12 cellular contexts compared by ENCODE assay signal in the genomic region with DNA sequence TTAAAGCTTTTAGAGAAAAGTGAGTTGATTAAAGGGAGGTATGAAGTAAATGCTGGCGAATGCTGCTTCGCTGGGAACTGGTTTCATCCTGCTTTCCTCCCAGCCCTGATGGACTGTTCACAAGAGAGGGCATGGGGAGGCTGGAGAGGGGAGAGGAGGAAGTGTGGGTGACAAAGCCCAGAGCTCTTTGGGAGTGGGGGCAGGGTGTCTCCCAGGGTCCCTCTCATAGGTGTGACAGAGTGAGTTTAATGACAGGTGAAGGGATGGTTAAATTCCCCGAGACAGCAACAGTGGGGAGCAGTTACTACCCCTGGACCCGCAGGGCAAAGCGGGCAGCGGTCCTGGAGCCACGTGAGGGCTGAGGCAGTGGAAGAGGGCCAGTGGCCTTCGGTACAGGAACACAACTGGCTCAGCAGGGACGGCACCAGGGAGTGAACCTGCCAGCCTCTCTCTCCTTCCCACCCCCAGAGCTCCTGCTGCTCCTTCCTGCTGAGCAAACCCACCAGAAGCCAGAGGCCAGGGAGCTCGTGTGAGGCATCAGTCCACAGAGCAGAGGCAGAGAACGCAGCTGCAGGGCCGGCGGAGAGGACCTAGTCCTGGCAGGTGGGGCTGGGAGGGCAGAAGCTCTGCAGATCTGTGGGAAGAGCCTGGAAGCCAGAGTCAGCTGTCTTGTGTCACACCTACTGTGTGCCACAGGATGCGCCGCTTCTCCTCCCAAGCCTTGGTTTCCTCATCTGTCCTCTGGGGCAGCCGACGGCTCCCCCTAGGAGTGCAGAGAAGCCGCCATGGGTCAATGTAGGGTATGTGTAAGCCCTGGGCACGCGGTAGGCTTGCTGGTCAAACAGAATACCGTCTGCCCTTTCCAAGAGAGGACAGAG. TPM values are rescaled to one million over a fixed set of nuclear protein-coding genes. Genes with fewer than 3 reads are reported as not detected.
DNase-seq lines count a peak whose midpoint lies in the region; ATAC-seq and TF ChIP-seq lines count a peak whose summit lies in the region.
"Had no signal": no experiment of that assay in that cellular context is flagged by ENCODE, and none has a peak within 500 bp of the region (broad histone marks: within the 10 kb centered on the region; RNA-seq: fewer than 3 reads in every experiment).

No MANE protein-coding gene starts in this region.

- no peak for TF ChIP-seq EP300 in suprapubic skin (IDR thresholded peaks at IDR 0.05)

- ATAC-seq in HG02885 (IDR thresholded peaks at IDR 0.05; ENCODE audit: poor library complexity, unreplicated experiment) (no peak), GM18909 (IDR thresholded peaks at IDR 0.05; ENCODE audit: poor library complexity, unreplicated experiment) (no peak)
- ATAC-seq: gastroesophageal sphincter had no signal

- H3K27me3 ChIP-seq in Peyer's patch, result no peaks in the 10 kb centered on the region
- H3K27me3 ChIP-seq in adrenal gland, result no peaks in the 10 kb centered on the region
- H3K27me3 ChIP-seq in suprapubic skin, result no peaks in the 10 kb centered on the region
- H3K27me3 ChIP-seq: gastroesophageal sphincter, MG63 had no signal

- peak in 2 of 3 donors; percentile 25 to 31 for DNase-seq in Peyer's patch
- DNase-seq in adrenal gland, result peak in 4 of 7 donors; percentile 5 to 28 (median 6)
- peak; percentile 6 for DNase-seq in kidney tubule cell (ENCODE audit: low spot score)
- DNase-seq in suprapubic skin (ENCODE audit: low spot score in 2 of 2), result peak; percentile 46 to 49
- DNase-seq in HEK293T (ENCODE audit: extremely low spot score), result no peak
- DNase-seq: C1 segment of cervical spinal cord, MG63, NCI-H2081 treated with DMSO at 0.1 percent for 48 hours had no signal

- POLR2A ChIA-PET in HEK293T (lab: Yijun Ruan, JAX), result no interaction called here

- TF ChIP-seq POLR2A in Peyer's patch (IDR thresholded peaks at IDR 0.05), result no peak
- TF ChIP-seq POLR2A in adrenal gland (IDR thresholded peaks at IDR 0.05), result no peak
- no peak for TF ChIP-seq POLR2A in suprapubic skin (IDR thresholded peaks at IDR 0.05)

- WGBS in adrenal gland, 4 donors, result 83 to 92% (median 85%) methylated on average over 17 to 21 of the region's 21 CpGs
- 86% methylated on average over 18 of the region's 21 CpGs for WGBS in suprapubic skin

- H3K4me3 ChIP-seq in Peyer's patch, result no peak overlapping the region
- H3K4me3 ChIP-seq in adrenal gland, result no peak overlapping the region
- H3K4me3 ChIP-seq in suprapubic skin, result no peak overlapping the region
- H3K4me3 ChIP-seq: gastroesophageal sphincter, MG63, SK-N-MC had no signal

- H3K4me1 ChIP-seq in Peyer's patch (no peaks in the 10 kb centered on the region), adrenal gland (replicated peaks in 1 of 2) (no peaks in the 10 kb centered on the region), suprapubic skin (no peaks in the 10 kb centered on the region)
- H3K4me1 ChIP-seq: gastroesophageal sphincter had no signal

- H3K9me3 ChIP-seq in Peyer's patch (no peaks in the 10 kb centered on the region), adrenal gland (replicated peaks in 1 of 3) (no peaks in the 10 kb centered on the region), suprapubic skin (no peaks in the 10 kb centered on the region)
- H3K9me3 ChIP-seq: gastroesophageal sphincter, MG63 had no signal

- CTCF ChIA-PET in HEK293T (lab: Yijun Ruan, JAX), result no interaction called here

- H3K36me3 ChIP-seq in Peyer's patch (no peaks in the 10 kb centered on the region), adrenal gland (replicated peaks in 1 of 2) (no peaks in the 10 kb centered on the region), suprapubic skin (no peaks in the 10 kb centered on the region)
- H3K36me3 ChIP-seq: gastroesophageal sphincter, MG63 had no signal

- H3K27ac ChIP-seq in Peyer's patch (no peak overlapping the region), adrenal gland (no peak overlapping the region), suprapubic skin (no peak overlapping the region)
- H3K27ac ChIP-seq: gastroesophageal sphincter, SK-N-MC had no signal

- TF ChIP-seq CTCF in Peyer's patch (IDR thresholded peaks at IDR 0.05), result no peak
- no peak for TF ChIP-seq CTCF in adrenal gland (IDR thresholded peaks at IDR 0.05)
- no peak for TF ChIP-seq CTCF in suprapubic skin (IDR thresholded peaks at IDR 0.05)

- intact Hi-C loops in adrenal gland (cut with DNase I), result no loop called here

TF ChIP-seq in HEK293T, 16 proteins besides CTCF, POLR2A, EP300 and RAD21:
- no peak for TF ChIP-seq SUZ12 (IDR thresholded peaks at IDR 0.05)
- TF ChIP-seq ZNF384 (IDR thresholded peaks at IDR 0.05), result no peak
- no peak for TF ChIP-seq LEF1 (IDR thresholded peaks at IDR 0.05; ENCODE audit: borderline replicate concordance)
- TF ChIP-seq, protein P1, sequence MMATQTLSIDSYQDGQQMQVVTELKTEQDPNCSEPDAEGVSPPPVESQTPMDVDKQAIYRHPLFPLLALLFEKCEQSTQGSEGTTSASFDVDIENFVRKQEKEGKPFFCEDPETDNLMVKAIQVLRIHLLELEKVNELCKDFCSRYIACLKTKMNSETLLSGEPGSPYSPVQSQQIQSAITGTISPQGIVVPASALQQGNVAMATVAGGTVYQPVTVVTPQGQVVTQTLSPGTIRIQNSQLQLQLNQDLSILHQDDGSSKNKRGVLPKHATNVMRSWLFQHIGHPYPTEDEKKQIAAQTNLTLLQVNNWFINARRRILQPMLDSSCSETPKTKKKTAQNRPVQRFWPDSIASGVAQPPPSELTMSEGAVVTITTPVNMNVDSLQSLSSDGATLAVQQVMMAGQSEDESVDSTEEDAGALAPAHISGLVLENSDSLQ (IDR thresholded peaks at IDR 0.05), result no peak
- TF ChIP-seq TARDBP (IDR thresholded peaks at IDR 0.05), result no peak
- TF ChIP-seq FOXA1 (IDR thresholded peaks at IDR 0.05), result no peak
- TF ChIP-seq CTBP1 (IDR thresholded peaks at IDR 0.05; ENCODE audit: borderline replicate concordance), result no peak
- TF ChIP-seq NFRKB (IDR thresholded peaks at IDR 0.05), result no peak
- no peak for TF ChIP-seq HDGF (IDR thresholded peaks at IDR 0.05; ENCODE audit: borderline replicate concordance)
- TF ChIP-seq ARNT (IDR thresholded peaks at IDR 0.05), result no peak
- TF ChIP-seq SP1 (IDR thresholded peaks at IDR 0.05), result no peak
- no peak for TF ChIP-seq L3MBTL2 (conservative IDR thresholded peaks at IDR 0.05)
- TF ChIP-seq ELF4 (IDR thresholded peaks at IDR 0.05), result no peak
- no peak for TF ChIP-seq FOXK2 (IDR thresholded peaks at IDR 0.05)
- TF ChIP-seq BHLHE40 (IDR thresholded peaks at IDR 0.05; ENCODE audit: borderline replicate concordance), result no peak
- no peak for TF ChIP-seq FOXM1 (IDR thresholded peaks at IDR 0.05; ENCODE audit: borderline replicate concordance)

RNA-seq across cellular contexts. Expression of a gene that starts 20.9 kb away (rescaled TPM):
- total RNA-seq in Peyer's patch (10 to 100 TPM in 1 of 4 donors, 1 to 10 TPM in 3; 4.5 to 33.8 (median 5.0) TPM), adrenal gland (1 to 10 TPM in 7 of 8 donors, under 1 TPM in 1; 0.66 to 7.0 (median 2.7) TPM), suprapubic skin (10 to 100 TPM in 1 of 4 donors, 1 to 10 TPM in 3; 2.8 to 11.8 (median 4.1) TPM)
- 1 to 10 TPM in 1 of 3 donors, under 1 TPM in 2; 0.64 to 7.6 (median 0.72) TPM for polyA plus RNA-seq in adrenal gland
